Comparison of ENCODE assay signal across 21 cellular contexts in genomic region chr16:72015124-72015523, GRCh38. TPM values are rescaled to one million over a fixed set of nuclear protein-coding genes. Genes with fewer than 3 reads are reported as not detected.
"Had no signal": no experiment of that assay in that cellular context is flagged by ENCODE, and none has a peak within 500 bp of the region (broad histone marks: within the 10 kb centered on the region; RNA-seq: fewer than 3 reads in every experiment).

No MANE protein-coding gene starts in this region.

- H3K4me3 ChIP-seq: ascending aorta, coronary artery, lung, sigmoid colon, thoracic aorta, uterus had no signal

- H3K27ac ChIP-seq: ascending aorta, coronary artery, sigmoid colon, thoracic aorta had no signal

- H3K4me1 ChIP-seq: ascending aorta, sigmoid colon had no signal

- H3K27me3 ChIP-seq: ascending aorta, sigmoid colon, uterus had no signal

- ATAC-seq: activated naive CD8-positive, alpha-beta T cell treated with anti-CD3 and anti-CD28 coated beads, Interleukin-2, amount 50 U/mL, for 24 hours; naive thymus-derived CD8-positive, alpha-beta T cell had no signal

- H3K36me3 ChIP-seq: uterus had no signal

- H3K9me3 ChIP-seq: ascending aorta, sigmoid colon, thoracic aorta, uterus had no signal

- DNase-seq: activated B cell treated with CpG ODN at 0.5 μM for 24 hours; activated CD4-positive, alpha-beta T cell treated with anti-CD3 and anti-CD28 coated beads, Interleukin-2, amount 10 ng/mL, durations not matched to agents 7 days and 5 days; activated CD8-positive, alpha-beta memory T cell treated with anti-CD3 and anti-CD28 coated beads for 24 hours; activated naive CD4-positive, alpha-beta T cell treated with Interleukin-2 at 50 U/mL for 16 hours; activated naive CD8-positive, alpha-beta T cell treated with anti-CD3 and anti-CD28 coated beads, Interleukin-2, amount 50 U/mL, for 24 hours; caudate nucleus; effector CD4-positive, alpha-beta T cell; midbrain; naive thymus-derived CD8-positive, alpha-beta T cell; sigmoid colon; stimulated activated CD4-positive, alpha-beta T cell treated with anti-CD3 and anti-CD28 coated beads, Interleukin-4, amount 100 ng/mL, for 1 hour; stimulated activated CD8-positive, alpha-beta memory T cell treated with anti-CD3 and anti-CD28 coated beads, Interleukin-4, amount 100 ng/mL, for 48 hours; T-helper 2 cell; uterus had no signal

RNA-seq across cellular contexts. Expression of gene PKD1L3, which starts 14.9 kb away (rescaled TPM):
- total RNA-seq: activated B cell treated with CpG ODN at 0.5 μM for 24 hours; ascending aorta; endothelial cell of umbilical vein; naive thymus-derived CD8-positive, alpha-beta T cell had no signal
- polyA plus RNA-seq: endothelial cell of umbilical vein; keratinocyte; naive thymus-derived CD8-positive, alpha-beta T cell had no signal

RNA-seq across cellular contexts. Expression of gene HP, which starts 39.2 kb away (rescaled TPM):
- total RNA-seq: activated B cell treated with CpG ODN at 0.5 μM for 24 hours; activated CD4-positive, alpha-beta T cell treated with anti-CD3 and anti-CD28 coated beads, Interleukin-2, amount 10 ng/mL, durations not matched to agents 7 days and 5 days; endothelial cell of umbilical vein; progenitor cell of endocrine pancreas had no signal
- polyA plus RNA-seq: endothelial cell of umbilical vein had no signal

RNA-seq across cellular contexts. Expression of gene HPR, which starts 47.9 kb away (rescaled TPM):
- total RNA-seq: activated B cell treated with CpG ODN at 0.5 μM for 24 hours; activated CD4-positive, alpha-beta T cell treated with anti-CD3 and anti-CD28 coated beads, Interleukin-2, amount 10 ng/mL, durations not matched to agents 7 days and 5 days; endothelial cell of umbilical vein; naive thymus-derived CD8-positive, alpha-beta T cell had no signal
- polyA plus RNA-seq: endothelial cell of umbilical vein; keratinocyte; naive thymus-derived CD8-positive, alpha-beta T cell had no signal
